1 cellular context compared by ENCODE assay signal in genomic region chr3:148789156-148789555, GRCh38.
TF ChIP-seq lines count a peak whose summit lies in the region.

No MANE protein-coding gene starts in this region.

TF ChIP-seq in GM23338, 12 proteins besides CTCF, POLR2A, EP300 and RAD21 (continued from another document):
- no peak for TF ChIP-seq ZNF462 (CRISPR knock-in tag; IDR thresholded peaks at IDR 0.05)
- TF ChIP-seq EZH2 (IDR thresholded peaks at IDR 0.05; ENCODE audit: low read depth, unreplicated experiment), result no peak
- no peak for TF ChIP-seq POLR2AphosphoS5 (IDR thresholded peaks at IDR 0.05; ENCODE audit: low read depth)
- no peak for TF ChIP-seq ETS1 (IDR thresholded peaks at IDR 0.05)
- no peak for TF ChIP-seq ZNF331 (CRISPR knock-in tag; IDR thresholded peaks at IDR 0.05; ENCODE audit: low read depth)
- TF ChIP-seq NANOG (IDR thresholded peaks at IDR 0.05; ENCODE audit: borderline replicate concordance), result no peak
- no peak for TF ChIP-seq STAT1 (IDR thresholded peaks at IDR 0.05; ENCODE audit: unreplicated experiment)
- TF ChIP-seq JUNB (IDR thresholded peaks at IDR 0.05; ENCODE audit: unreplicated experiment), result no peak
